17 cellular contexts compared by ENCODE assay signal in genomic region chr22:22023581-22024137, GRCh38.
"Had no signal": no experiment of that assay in that cellular context is flagged by ENCODE, and none has a peak within 500 bp of the region (broad histone marks: within the 10 kb centered on the region; RNA-seq: fewer than 3 reads in every experiment).

No MANE protein-coding gene starts in this region.

- H3K4me3 ChIP-seq: lung, psoas muscle, right lobe of liver, suprapubic skin, upper lobe of right lung had no signal

- ATAC-seq: activated T-helper 17 cell treated with anti-CD3 and anti-CD28 coated beads, Interleukin-2, amount 50 U/mL, for 72 hours; left colon; psoas muscle; right lobe of liver; stimulated activated naive B cell treated with anti-CD40 and anti-IgM and Interleukin-4, amounts not matched to agents 10 μg/mL and 1 μg/mL and 100 μg/mL, for 72 hours; upper lobe of right lung had no signal

- H3K27ac ChIP-seq: psoas muscle, right lobe of liver, suprapubic skin, upper lobe of right lung had no signal

- H3K27me3 Mint-ChIP-seq: activated T-helper 17 cell treated with anti-CD3 and anti-CD28 coated beads, Interleukin-2, amount 50 U/mL, for 72 hours; stimulated activated naive B cell treated with anti-CD40 and anti-IgM and Interleukin-4, amounts not matched to agents 10 μg/mL and 1 μg/mL and 100 μg/mL, for 72 hours had no signal

- H3K36me3 ChIP-seq: right lobe of liver, suprapubic skin, upper lobe of right lung had no signal

- H3K9me3 Mint-ChIP-seq: activated T-helper 17 cell treated with anti-CD3 and anti-CD28 coated beads, Interleukin-2, amount 50 U/mL, for 72 hours; nephron; stimulated activated naive B cell treated with anti-CD40 and anti-IgM and Interleukin-4, amounts not matched to agents 10 μg/mL and 1 μg/mL and 100 μg/mL, for 72 hours had no signal

- H3K4me1 Mint-ChIP-seq: activated T-helper 17 cell treated with anti-CD3 and anti-CD28 coated beads, Interleukin-2, amount 50 U/mL, for 72 hours; nephron had no signal

- H3K4me3 Mint-ChIP-seq: activated T-helper 17 cell treated with anti-CD3 and anti-CD28 coated beads, Interleukin-2, amount 50 U/mL, for 72 hours; nephron; stimulated activated naive B cell treated with anti-CD40 and anti-IgM and Interleukin-4, amounts not matched to agents 10 μg/mL and 1 μg/mL and 100 μg/mL, for 72 hours had no signal

- H3K9me3 ChIP-seq: psoas muscle, right lobe of liver, suprapubic skin, upper lobe of right lung had no signal

- DNase-seq: activated CD4-positive, alpha-beta T cell treated with anti-CD3 and anti-CD28 coated beads, Interleukin-2, amount 50 U/mL, for 1 hour; activated naive CD4-positive, alpha-beta T cell treated with anti-CD3 and anti-CD28 coated beads, Interleukin-2, amount 50 U/mL, for 16 hours; activated T-cell treated with anti-CD3 and anti-CD28 coated beads for 4 hours; cerebellar nuclear complex; dermis blood vessel endothelial cell; glutamatergic neuron; left colon; occipital lobe; psoas muscle; right lobe of liver; stimulated activated naive B cell treated with anti-CD40 and anti-IgM and Interleukin-4, amounts not matched to agents 10 μg/mL and 1 μg/mL and 100 μg/mL, for 72 hours; T-helper 2 cell; upper lobe of right lung had no signal

- H3K27me3 ChIP-seq: right lobe of liver, suprapubic skin, upper lobe of right lung had no signal

- H3K27ac Mint-ChIP-seq: activated T-helper 17 cell treated with anti-CD3 and anti-CD28 coated beads, Interleukin-2, amount 50 U/mL, for 72 hours; nephron; stimulated activated naive B cell treated with anti-CD40 and anti-IgM and Interleukin-4, amounts not matched to agents 10 μg/mL and 1 μg/mL and 100 μg/mL, for 72 hours had no signal

- H3K4me1 ChIP-seq: psoas muscle, right lobe of liver, suprapubic skin, upper lobe of right lung had no signal
